40 cellular contexts compared by ENCODE assay signal in genomic region chr5:118040496-118040895, GRCh38.
"Had no signal": no experiment of that assay in that cellular context is flagged by ENCODE, and none has a peak within 500 bp of the region (broad histone marks: within the 10 kb centered on the region; RNA-seq: fewer than 3 reads in every experiment).

No MANE protein-coding gene starts in this region.

- H3K4me1 ChIP-seq: adrenal gland, ascending aorta, body of pancreas, breast epithelium had no signal

- H3K9me3 ChIP-seq: adrenal gland, ascending aorta, body of pancreas, breast epithelium had no signal

- H3K27me3 ChIP-seq: adrenal gland, ascending aorta, body of pancreas, brain microvascular endothelial cell, breast epithelium, cardiac muscle cell had no signal

- H3K9me3 Mint-ChIP-seq: activated naive CD4-positive, alpha-beta T cell treated with anti-CD3 and anti-CD28 coated beads, Interleukin-2, amount 50 U/mL, for 24 hours; brain had no signal

- H3K36me3 ChIP-seq: adrenal gland, ascending aorta, brain microvascular endothelial cell, breast epithelium, cardiac muscle cell had no signal

- H3K4me3 ChIP-seq: adrenal gland, ascending aorta, body of pancreas, breast epithelium, cardiac muscle cell had no signal

- H3K27ac Mint-ChIP-seq: activated naive CD4-positive, alpha-beta T cell treated with anti-CD3 and anti-CD28 coated beads for 36 hours; activated naive CD4-positive, alpha-beta T cell treated with anti-CD3 and anti-CD28 coated beads, Interleukin-2, amount 10 ng/mL, durations not matched to agents 7 days and 5 days; activated naive CD4-positive, alpha-beta T cell treated with anti-CD3 and anti-CD28 coated beads, Interleukin-2, amount 50 U/mL, for 24 hours; activated naive CD4-positive, alpha-beta T cell treated with anti-CD3 and anti-CD28 coated beads, Interleukin-2, amount 50 U/mL, for 72 hours; activated naive CD8-positive, alpha-beta T cell; activated naive CD8-positive, alpha-beta T cell treated with anti-CD3 and anti-CD28 coated beads for 36 hours; activated naive CD8-positive, alpha-beta T cell treated with anti-CD3 and anti-CD28 coated beads, Interleukin-2, amount 10 ng/mL, durations not matched to agents 7 days and 5 days; activated naive CD8-positive, alpha-beta T cell treated with anti-CD3 and anti-CD28 coated beads, Interleukin-2, amount 50 U/mL, for 24 hours; activated T-cell treated with anti-CD3 and anti-CD28 coated beads, Interleukin-2, amount 50 U/mL, for 24 hours; activated T-cell treated with anti-CD3 and anti-CD28 coated beads, Interleukin-2, amount 50 U/mL, for 72 hours; activated T-helper 1 cell treated with anti-CD3 and anti-CD28 coated beads, Interleukin-12 subunit alpha, Interleukin-12 subunit beta, Interleukin-2, Interleukin-4 antibody, amounts not matched to agents 30 ng/mL and 10 ng/mL and 1 ng/mL, durations not matched to agents 14 hours and 24 hours and 36 hours; activated T-helper 17 cell treated with anti-CD3 and anti-CD28 coated beads, Interleukin-2, amount 50 U/mL, for 72 hours; activated T-helper 2 cell treated with anti-CD3 and anti-CD28 coated beads, Interferon-gamma antibody, Interleukin-2, Interleukin-4, amounts not matched to agents 10 μg/mL and 5 μg/mL and 100 μg/mL, durations not matched to agents 14 hours and 24 hours and 36 hours; brain had no signal

- H3K36me3 Mint-ChIP-seq: activated naive CD4-positive, alpha-beta T cell treated with anti-CD3 and anti-CD28 coated beads, Interleukin-2, amount 10 ng/mL, durations not matched to agents 7 days and 5 days; activated naive CD4-positive, alpha-beta T cell treated with anti-CD3 and anti-CD28 coated beads, Interleukin-2, amount 50 U/mL, for 24 hours; activated naive CD4-positive, alpha-beta T cell treated with anti-CD3 and anti-CD28 coated beads, Interleukin-2, amount 50 U/mL, for 72 hours; activated naive CD8-positive, alpha-beta T cell; activated naive CD8-positive, alpha-beta T cell treated with anti-CD3 and anti-CD28 coated beads for 36 hours; activated naive CD8-positive, alpha-beta T cell treated with anti-CD3 and anti-CD28 coated beads, Interleukin-2, amount 10 ng/mL, durations not matched to agents 7 days and 5 days; brain had no signal

- H3K27me3 Mint-ChIP-seq: activated naive CD4-positive, alpha-beta T cell treated with anti-CD3 and anti-CD28 coated beads, Interleukin-2, amount 10 ng/mL, durations not matched to agents 7 days and 5 days; activated naive CD4-positive, alpha-beta T cell treated with anti-CD3 and anti-CD28 coated beads, Interleukin-2, amount 50 U/mL, for 24 hours; activated naive CD8-positive, alpha-beta T cell; activated naive CD8-positive, alpha-beta T cell treated with anti-CD3 and anti-CD28 coated beads for 36 hours; activated naive CD8-positive, alpha-beta T cell treated with anti-CD3 and anti-CD28 coated beads, Interleukin-2, amount 10 ng/mL, durations not matched to agents 7 days and 5 days; activated naive CD8-positive, alpha-beta T cell treated with anti-CD3 and anti-CD28 coated beads, Interleukin-2, amount 50 U/mL, for 24 hours; activated T-cell treated with anti-CD3 and anti-CD28 coated beads, Interleukin-2, amount 50 U/mL, for 24 hours; activated T-helper 17 cell treated with anti-CD3 and anti-CD28 coated beads, Interleukin-2, amount 50 U/mL, for 72 hours; brain; central memory CD8-positive, alpha-beta T cell had no signal

- H3K4me1 Mint-ChIP-seq: activated naive CD4-positive, alpha-beta T cell treated with anti-CD3 and anti-CD28 coated beads, Interleukin-2, amount 10 ng/mL, durations not matched to agents 7 days and 5 days; activated naive CD4-positive, alpha-beta T cell treated with anti-CD3 and anti-CD28 coated beads, Interleukin-2, amount 50 U/mL, for 24 hours; activated naive CD8-positive, alpha-beta T cell treated with anti-CD3 and anti-CD28 coated beads for 36 hours; activated naive CD8-positive, alpha-beta T cell treated with anti-CD3 and anti-CD28 coated beads, Interleukin-2, amount 10 ng/mL, durations not matched to agents 7 days and 5 days; activated naive CD8-positive, alpha-beta T cell treated with anti-CD3 and anti-CD28 coated beads, Interleukin-2, amount 50 U/mL, for 24 hours; activated T-helper 17 cell treated with anti-CD3 and anti-CD28 coated beads, Interleukin-2, amount 50 U/mL, for 72 hours; brain; central memory CD8-positive, alpha-beta T cell had no signal

- DNase-seq: activated effector memory CD4-positive, alpha-beta T cell treated with anti-CD3 and anti-CD28 coated beads, Interleukin-2, amount 50 U/mL, for 16 hours; activated effector memory CD4-positive, alpha-beta T cell treated with Interleukin-2 at 50 U/mL for 16 hours; activated gamma-delta T cell; activated gamma-delta T cell treated with Interleukin-2 at 50 U/mL for 16 hours; activated naive CD4-positive, alpha-beta T cell; activated naive CD4-positive, alpha-beta T cell treated with anti-CD3 and anti-CD28 coated beads for 36 hours; activated naive CD4-positive, alpha-beta T cell treated with anti-CD3 and anti-CD28 coated beads, Interleukin-2, amount 10 ng/mL, durations not matched to agents 7 days and 5 days; activated naive CD4-positive, alpha-beta T cell treated with anti-CD3 and anti-CD28 coated beads, Interleukin-2, amount 50 U/mL, for 16 hours; activated naive CD4-positive, alpha-beta T cell treated with Interleukin-2 at 50 U/mL for 16 hours; activated naive CD8-positive, alpha-beta T cell treated with anti-CD3 and anti-CD28 coated beads for 36 hours; activated naive CD8-positive, alpha-beta T cell treated with anti-CD3 and anti-CD28 coated beads, Interleukin-2, amount 10 ng/mL, durations not matched to agents 7 days and 5 days; activated naive CD8-positive, alpha-beta T cell treated with anti-CD3 and anti-CD28 coated beads, Interleukin-2, amount 50 U/mL, for 24 hours; activated T-cell treated with anti-CD3 and anti-CD28 coated beads, Interleukin-2, amount 50 U/mL, for 24 hours; activated T-cell treated with anti-CD3 and anti-CD28 coated beads, Interleukin-2, amount 50 U/mL, for 4 hours; activated T-cell treated with anti-CD3 and anti-CD28 coated beads, Interleukin-2, amount 50 U/mL, for 48 hours; activated T-cell treated with anti-CD3 and anti-CD28 coated beads, Interleukin-2, amount 50 U/mL, for 72 hours; adrenal gland; amniotic stem cell; amygdala; anterior cingulate cortex; aorta; body of pancreas; brain microvascular endothelial cell; caudate nucleus; central memory CD4-positive, alpha-beta T cell; cerebellar nuclear complex had no signal

- H3K4me3 Mint-ChIP-seq: activated naive CD4-positive, alpha-beta T cell treated with anti-CD3 and anti-CD28 coated beads for 36 hours; activated naive CD4-positive, alpha-beta T cell treated with anti-CD3 and anti-CD28 coated beads, Interleukin-2, amount 10 ng/mL, durations not matched to agents 7 days and 5 days; activated naive CD4-positive, alpha-beta T cell treated with anti-CD3 and anti-CD28 coated beads, Interleukin-2, amount 50 U/mL, for 24 hours; activated naive CD8-positive, alpha-beta T cell; activated naive CD8-positive, alpha-beta T cell treated with anti-CD3 and anti-CD28 coated beads for 36 hours; activated naive CD8-positive, alpha-beta T cell treated with anti-CD3 and anti-CD28 coated beads, Interleukin-2, amount 10 ng/mL, durations not matched to agents 7 days and 5 days; activated naive CD8-positive, alpha-beta T cell treated with anti-CD3 and anti-CD28 coated beads, Interleukin-2, amount 50 U/mL, for 24 hours; activated T-cell treated with anti-CD3 and anti-CD28 coated beads, Interleukin-2, amount 50 U/mL, for 24 hours; activated T-cell treated with anti-CD3 and anti-CD28 coated beads, Interleukin-2, amount 50 U/mL, for 4 hours; activated T-cell treated with anti-CD3 and anti-CD28 coated beads, Interleukin-2, amount 50 U/mL, for 72 hours; activated T-helper 1 cell treated with anti-CD3 and anti-CD28 coated beads, Interleukin-12 subunit alpha, Interleukin-12 subunit beta, Interleukin-2, Interleukin-4 antibody, amounts not matched to agents 30 ng/mL and 10 ng/mL and 1 ng/mL, durations not matched to agents 14 hours and 24 hours and 36 hours; activated T-helper 17 cell treated with anti-CD3 and anti-CD28 coated beads, Interleukin-2, amount 50 U/mL, for 72 hours; brain; central memory CD8-positive, alpha-beta T cell had no signal

- ATAC-seq: activated naive CD4-positive, alpha-beta T cell treated with anti-CD3 and anti-CD28 coated beads, Interleukin-2, amount 50 U/mL, for 72 hours; activated naive CD8-positive, alpha-beta T cell treated with anti-CD3 and anti-CD28 coated beads, Interleukin-2, amount 50 U/mL, for 24 hours; activated T-cell treated with anti-CD3 and anti-CD28 coated beads, Interleukin-2, amount 50 U/mL, for 4 hours; activated T-cell treated with anti-CD3 and anti-CD28 coated beads, Interleukin-2, amount 50 U/mL, for 72 hours; activated T-helper 17 cell treated with anti-CD3 and anti-CD28 coated beads, Interleukin-2, amount 50 U/mL, for 72 hours; body of pancreas had no signal

- FAIRE-seq: astrocyte, bronchial epithelial cell, colon had no signal

- H3K27ac ChIP-seq: adrenal gland, ascending aorta, body of pancreas, brain microvascular endothelial cell, breast epithelium, cardiac muscle cell had no signal
